Comparison of ENCODE assay signal across 9 cellular contexts in the genomic region with DNA sequence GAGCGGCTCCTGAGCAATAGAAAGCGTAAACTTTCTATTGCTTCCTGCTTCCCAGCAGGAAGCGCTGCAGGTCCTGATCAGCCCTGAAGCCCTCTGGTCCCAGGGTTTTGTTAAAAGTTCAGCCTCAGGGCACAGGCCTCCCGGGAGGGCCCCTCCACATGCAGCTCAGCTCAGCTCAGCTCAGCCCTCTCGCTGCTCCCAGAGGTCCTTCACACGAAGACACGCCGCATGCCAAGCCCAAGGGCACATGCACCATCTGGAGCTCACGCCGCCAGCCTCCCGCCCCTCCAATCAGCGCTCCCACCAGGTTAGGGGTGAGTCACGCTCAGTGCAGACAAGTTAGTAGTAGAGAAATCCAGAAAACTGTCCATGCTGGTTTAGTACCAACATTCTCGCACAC. TPM values are rescaled to one million over a fixed set of nuclear protein-coding genes. Genes with fewer than 3 reads are reported as not detected.
A peak's percentile ranks its signal among the peaks of the same experiment; 100 is the strongest.
DNase-seq lines count a peak whose midpoint lies in the region; ATAC-seq, FAIRE-seq and TF ChIP-seq lines count a peak whose summit lies in the region.
"Had no signal": no experiment of that assay in that cellular context is flagged by ENCODE, and none has a peak within 500 bp of the region (broad histone marks: within the 10 kb centered on the region; RNA-seq: fewer than 3 reads in every experiment).

No MANE protein-coding gene starts in this region.

- DNase-seq in NCI-H2171 (lab: John Stamatoyannopoulos, UW): peak; percentile 50
- DNase-seq in nephron progenitor cell: peak; percentile 19
- DNase-seq in T-helper 2 cell: no peak
- no peak for DNase-seq in NCI-H2196 (lab: John Stamatoyannopoulos, UW; ENCODE audit: unreplicated experiment)
- DNase-seq in GM12892 (ENCODE audit: insufficient read length): no peak
- DNase-seq: posterior cingulate gyrus had no signal

- peaks cover 10 to 42% of the 10 kb centered on the region in 2 donors for H3K36me3 ChIP-seq in esophagus (ENCODE audit: control insufficient read depth in 2 of 2, insufficient read depth in 2 of 2, low read length in 1 of 2)

- H3K27ac ChIP-seq in C4-2B (peak overlapping the region; percentile 3; the same call in 1 of the 2 replicates), esophagus (ENCODE audit: low read depth in 2 of 2, low read length in 1 of 2) (peak overlapping the region; percentile 3 to 44)

- H3K9me3 Mint-ChIP-seq in nephron progenitor cell: no peaks in the 10 kb centered on the region

- 46 to 49% methylated on average over 14 of the region's 14 CpGs for WGBS in esophagus, 2 donors

- no peak for TF ChIP-seq CTCF in C4-2B (conservative IDR thresholded peaks at IDR 0.05)
- no peak for TF ChIP-seq CTCF in nephron progenitor cell (IDR thresholded peaks at IDR 0.05)

- H3K4me3 ChIP-seq in esophagus (ENCODE audit: low read depth in 1 of 2, low read length in 2 of 2): no peak overlapping the region

- H3K9me3 ChIP-seq in esophagus (ENCODE audit: control insufficient read depth in 2 of 2, insufficient read depth in 1 of 2, low read depth in 1 of 2, low read length in 1 of 2): no peaks in the 10 kb centered on the region

- ATAC-seq in GM18870 (IDR thresholded peaks at IDR 0.05; ENCODE audit: unreplicated experiment): no peak

- no peak overlapping the region for H3K4me3 Mint-ChIP-seq in nephron progenitor cell

- TF ChIP-seq POLR2A in GM12892 (IDR thresholded peaks at IDR 0.05; ENCODE audit: low read depth, low read length): no peak

- no peak for FAIRE-seq in GM12892 (lab: Jason Lieb, UNC)

- H3K27me3 Mint-ChIP-seq in nephron progenitor cell (ENCODE audit: low read depth, poor library complexity): no peaks in the 10 kb centered on the region

- peaks cover 27% of the 10 kb centered on the region for H3K4me1 Mint-ChIP-seq in nephron progenitor cell

- peaks cover 8 to 33% of the 10 kb centered on the region in 2 donors for H3K4me1 ChIP-seq in esophagus (ENCODE audit: control insufficient read depth in 2 of 2, insufficient read depth in 2 of 2, low read length in 1 of 2)

- H3K27ac Mint-ChIP-seq in nephron progenitor cell: peak overlapping the region; percentile 95

- no peaks in the 10 kb centered on the region for H3K27me3 ChIP-seq in esophagus (ENCODE audit: control insufficient read depth in 1 of 2, insufficient read depth in 2 of 2, low read length in 2 of 2)

- peaks cover 38% of the 10 kb centered on the region for H3K36me3 Mint-ChIP-seq in nephron progenitor cell (ENCODE audit: low read depth)

RNA-seq across cellular contexts. Expression of gene TKT, which starts 12.7 kb away (rescaled TPM):
- polyA plus RNA-seq in esophagus: 100 to 1,000 TPM; 264 to 374 TPM
- 126 TPM for polyA plus RNA-seq in GM12892 (2012; ENCODE audit: missing spikeins)

Comparison
In these comparisons a context has a peak if more than half of its experiments do, and no peak if none do; other contexts are left out.
1. DNase-seq: peak in NCI-H2171 (single experiment) and nephron progenitor cell (single experiment); none in T-helper 2 cell (0 of 5), NCI-H2196 (single experiment) and GM12892 (single experiment).